Comparison of ENCODE assay signal across 14 cellular contexts in the genomic region with DNA sequence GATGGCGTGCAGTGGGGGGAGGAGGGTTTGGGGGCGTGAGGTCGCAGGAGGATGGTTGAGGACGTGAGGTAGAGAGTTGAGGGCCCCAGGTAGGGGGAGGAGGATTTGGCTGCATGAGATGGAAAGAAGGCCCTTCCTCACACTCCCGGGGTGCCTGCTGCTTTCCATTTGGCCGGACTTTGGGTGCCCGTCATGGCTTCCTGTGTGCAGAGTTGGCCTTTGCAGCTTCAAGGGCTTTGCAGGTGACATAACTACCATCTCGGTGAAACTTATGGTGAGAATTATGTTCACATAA.
"Had no signal": no experiment of that assay in that cellular context is flagged by ENCODE, and none has a peak within 500 bp of the region (broad histone marks: within the 10 kb centered on the region; RNA-seq: fewer than 3 reads in every experiment).

No MANE protein-coding gene starts in this region.

- H3K9me3 Mint-ChIP-seq: activated CD4-positive, alpha-beta memory T cell treated with anti-CD3 and anti-CD28 coated beads, Interleukin-2, amount 10 ng/mL, durations not matched to agents 7 days and 5 days had no signal

- H3K27me3 ChIP-seq: foreskin keratinocyte had no signal

- H3K27ac Mint-ChIP-seq: activated CD4-positive, alpha-beta memory T cell treated with anti-CD3 and anti-CD28 coated beads, Interleukin-2, amount 10 ng/mL, durations not matched to agents 7 days and 5 days; activated CD4-positive, alpha-beta T cell treated with anti-CD3 and anti-CD28 coated beads for 36 hours; activated naive CD8-positive, alpha-beta T cell treated with anti-CD3 and anti-CD28 coated beads for 36 hours; stimulated activated naive CD8-positive, alpha-beta T cell treated with anti-CD3 and anti-CD28 coated beads, Interleukin-15, amount 100 ng/mL, for 72 hours had no signal

- H3K4me3 Mint-ChIP-seq: activated CD4-positive, alpha-beta memory T cell treated with anti-CD3 and anti-CD28 coated beads, Interleukin-2, amount 10 ng/mL, durations not matched to agents 7 days and 5 days; activated CD4-positive, alpha-beta T cell treated with anti-CD3 and anti-CD28 coated beads for 36 hours had no signal

- ATAC-seq: activated CD4-positive, alpha-beta T cell treated with anti-CD3 and anti-CD28 coated beads for 36 hours; foreskin keratinocyte had no signal

- FAIRE-seq: endothelial cell of umbilical vein, keratinocyte had no signal

- H3K4me3 ChIP-seq: thoracic aorta had no signal

- DNase-seq: activated CD4-positive, alpha-beta memory T cell treated with anti-CD3 and anti-CD28 coated beads, Interleukin-2, amount 10 ng/mL, durations not matched to agents 7 days and 5 days; activated CD4-positive, alpha-beta T cell treated with anti-CD3 and anti-CD28 coated beads for 36 hours; activated gamma-delta T cell treated with Interleukin-2 at 50 U/mL for 16 hours; activated naive CD8-positive, alpha-beta T cell treated with anti-CD3 and anti-CD28 coated beads for 36 hours; activated T-cell treated with anti-CD3 and anti-CD28 coated beads, Interleukin-2, amount 50 U/mL, for 48 hours; foreskin keratinocyte; stimulated activated CD4-positive, alpha-beta T cell treated with anti-CD3 and anti-CD28 coated beads, Interleukin-2, amount 100 ng/mL, for 48 hours; stimulated activated naive CD8-positive, alpha-beta T cell treated with anti-CD3 and anti-CD28 coated beads, Interleukin-15, amount 100 ng/mL, for 72 hours; T1000; WERI-Rb-1 had no signal

- H3K4me1 ChIP-seq: foreskin keratinocyte had no signal

- H3K27ac ChIP-seq: foreskin keratinocyte, neutrophil, thoracic aorta, WERI-Rb-1 had no signal

- H3K9me3 ChIP-seq: neutrophil, thoracic aorta had no signal

- H3K36me3 ChIP-seq: neutrophil, thoracic aorta, WERI-Rb-1 had no signal
